In the genomic region with DNA sequence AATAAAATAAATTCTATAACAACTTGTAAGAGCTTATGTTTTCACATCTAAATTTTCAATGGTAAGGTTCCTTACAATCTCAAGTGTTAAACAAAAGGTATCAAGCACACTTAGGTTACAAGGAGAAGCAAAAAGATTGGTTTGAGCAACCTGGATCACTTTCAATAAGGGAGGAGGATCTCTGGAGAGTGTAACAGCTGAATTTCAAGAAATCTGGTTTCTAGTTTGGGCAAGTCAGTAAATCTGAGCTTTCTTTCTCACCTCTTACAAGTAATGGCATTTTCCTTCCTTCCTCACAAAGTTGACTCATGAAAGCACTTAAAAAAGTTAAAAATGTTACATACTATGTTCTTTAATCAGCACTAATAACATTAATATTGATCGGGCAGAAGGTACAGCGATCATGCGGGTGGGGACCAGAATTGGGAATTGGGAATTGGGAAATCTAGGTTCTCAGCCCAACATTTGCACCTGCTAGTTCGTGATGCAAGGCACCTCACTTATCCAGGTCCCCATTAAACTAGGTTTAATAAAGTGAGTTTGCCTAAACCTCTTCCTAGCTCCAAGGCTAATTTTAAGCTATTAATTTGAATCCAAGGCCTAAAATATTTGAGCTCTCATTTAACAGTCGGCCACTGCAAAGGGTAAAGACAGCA, we compare ENCODE assay signal across 8 cellular contexts. TPM values are rescaled to one million over a fixed set of nuclear protein-coding genes. Genes with fewer than 3 reads are reported as not detected.
DNase-seq lines count a peak whose midpoint lies in the region; ATAC-seq and TF ChIP-seq lines count a peak whose summit lies in the region.

No MANE protein-coding gene starts in this region.

- 91% methylated on average over 5 of the region's 5 CpGs for WGBS in smooth muscle cell (ENCODE audit: low lambda C conversion rate)

- ATAC-seq in activated B cell treated with CpG ODN at 0.5 μM for 24 hours (ENCODE audit: low read depth) = no peak

- H3K79me2 ChIP-seq in smooth muscle cell (ENCODE audit: low read depth) = peaks cover 74% of the 10 kb centered on the region

- peak overlapping the region; percentile 66 for H3K27ac Mint-ChIP-seq in activated CD4-positive, alpha-beta T cell treated with anti-CD3 and anti-CD28 coated beads, Interleukin-2, amount 10 ng/mL, durations not matched to agents 7 days and 5 days
- peak overlapping the region; percentile 53 for H3K27ac Mint-ChIP-seq in activated B cell treated with CpG ODN at 0.5 μM for 24 hours
- H3K27ac Mint-ChIP-seq in glutamatergic neuron (ENCODE audit: unreplicated experiment) = no peak overlapping the region

- no peak for TF ChIP-seq CTCF in activated B cell treated with CpG ODN at 0.5 μM for 24 hours (IDR thresholded peaks at IDR 0.05)
- no peak for TF ChIP-seq CTCF in glutamatergic neuron (IDR thresholded peaks at IDR 0.05; ENCODE audit: partially characterized antibody, unreplicated experiment)
- no peak for TF ChIP-seq CTCF in smooth muscle cell (IDR thresholded peaks at IDR 0.05; ENCODE audit: borderline replicate concordance, insufficient read depth, poor library complexity, severe bottlenecking)
- TF ChIP-seq CTCF in GM10248 (IDR thresholded peaks at IDR 0.05; ENCODE audit: control extremely low read depth, extremely low read depth, low read depth, missing control alignments) = no peak

- no peak for DNase-seq in activated CD4-positive, alpha-beta T cell treated with anti-CD3 and anti-CD28 coated beads, Interleukin-2, amount 10 ng/mL, durations not matched to agents 7 days and 5 days
- no peak for DNase-seq in activated CD4-positive, alpha-beta T cell treated with anti-CD3 and anti-CD28 coated beads, Interleukin-2, amount 50 U/mL, for 48 hours
- DNase-seq in activated B cell treated with CpG ODN at 0.5 μM for 24 hours (no peak), glutamatergic neuron (no peak), smooth muscle cell (lab: John Stamatoyannopoulos, UW; ENCODE audit: unreplicated experiment) (no peak), GM10248 (ENCODE audit: extremely low spot score) (no peak), ACHN (no peak), DMS153 (lab: John Stamatoyannopoulos, UW) (no peak)

- peak overlapping the region; percentile 2 for H3K27ac ChIP-seq in smooth muscle cell (ENCODE audit: low read depth)

- peaks cover 52% of the 10 kb centered on the region for H3K4me1 Mint-ChIP-seq in activated CD4-positive, alpha-beta T cell treated with anti-CD3 and anti-CD28 coated beads, Interleukin-2, amount 10 ng/mL, durations not matched to agents 7 days and 5 days
- H3K4me1 Mint-ChIP-seq in activated B cell treated with CpG ODN at 0.5 μM for 24 hours = peaks cover 68% of the 10 kb centered on the region
- peaks cover 20% of the 10 kb centered on the region for H3K4me1 Mint-ChIP-seq in glutamatergic neuron (ENCODE audit: low read depth, unreplicated experiment)

- peak overlapping the region; percentile 78 for H3K4me3 ChIP-seq in smooth muscle cell

- CTCF ChIA-PET in activated CD4-positive, alpha-beta T cell treated with anti-CD3 and anti-CD28 coated beads, Interleukin-2, amount 10 ng/mL, durations not matched to agents 7 days and 5 days (lab: Charles Lee) = interaction anchor here (0.8 to 2.1 kb wide), 4 partner anchors 9 to 84 kb away, joined by 3 to 7 read pairs (median 4); no protein-coding TSS in a partner anchor
- CTCF ChIA-PET in activated B cell treated with CpG ODN at 0.5 μM for 24 hours (lab: Charles Lee) = interaction anchor here (1.0 to 1.6 kb wide), 4 partner anchors 34 to 393 kb away, joined by 3 to 4 read pairs (median 4); no protein-coding TSS in a partner anchor
- CTCF ChIA-PET in GM10248 (lab: Yijun Ruan, JAX) = interaction anchor here (0.9 to 3.0 kb wide), 7 partner anchors 9 to 155 kb away, joined by 3 to 10 read pairs (median 4); no protein-coding TSS in a partner anchor

- H3F3A ChIP-seq in smooth muscle cell (ENCODE audit: low read depth) = no peaks in the 10 kb centered on the region

- POLR2A ChIA-PET in activated CD4-positive, alpha-beta T cell treated with anti-CD3 and anti-CD28 coated beads, Interleukin-2, amount 10 ng/mL, durations not matched to agents 7 days and 5 days (lab: Charles Lee) = interaction anchor here (0.6 kb wide), 1 partner anchor 13 kb away, joined by 4 read pairs; no protein-coding TSS in a partner anchor
- POLR2A ChIA-PET in activated B cell treated with CpG ODN at 0.5 μM for 24 hours (lab: Charles Lee) = interaction anchor here (0.6 to 1.6 kb wide), 6 partner anchors 22 to 446 kb away, joined by 3 to 7 read pairs (median 4); partner anchors contain the start of gene RAB29
- POLR2A ChIA-PET in GM10248 (lab: Yijun Ruan, JAX) = interaction anchor here (0.5 kb wide), 1 partner anchor 10 kb away, joined by 6 read pairs; no protein-coding TSS in a partner anchor

- no peaks in the 10 kb centered on the region for H3K9me3 ChIP-seq in smooth muscle cell (replicated peaks; ENCODE audit: low read depth)

- H3K4me1 ChIP-seq in smooth muscle cell (ENCODE audit: low read depth) = peaks cover 36% of the 10 kb centered on the region

- peaks cover 29% of the 10 kb centered on the region for H3K36me3 Mint-ChIP-seq in activated CD4-positive, alpha-beta T cell treated with anti-CD3 and anti-CD28 coated beads, Interleukin-2, amount 10 ng/mL, durations not matched to agents 7 days and 5 days (ENCODE audit: low read depth)
- H3K36me3 Mint-ChIP-seq in activated B cell treated with CpG ODN at 0.5 μM for 24 hours (ENCODE audit: low read depth) (peaks cover 36% of the 10 kb centered on the region), glutamatergic neuron (ENCODE audit: unreplicated experiment) (no peaks in the 10 kb centered on the region)

- no peak overlapping the region for H2AFZ ChIP-seq in smooth muscle cell (ENCODE audit: low read depth)

- peak overlapping the region; percentile 39 for H3K4me3 Mint-ChIP-seq in activated CD4-positive, alpha-beta T cell treated with anti-CD3 and anti-CD28 coated beads, Interleukin-2, amount 10 ng/mL, durations not matched to agents 7 days and 5 days
- H3K4me3 Mint-ChIP-seq in activated B cell treated with CpG ODN at 0.5 μM for 24 hours (no peak overlapping the region), glutamatergic neuron (ENCODE audit: unreplicated experiment) (peak overlapping the region; percentile 25)

- no peaks in the 10 kb centered on the region for H3K9me3 Mint-ChIP-seq in activated CD4-positive, alpha-beta T cell treated with anti-CD3 and anti-CD28 coated beads, Interleukin-2, amount 10 ng/mL, durations not matched to agents 7 days and 5 days
- H3K9me3 Mint-ChIP-seq in activated B cell treated with CpG ODN at 0.5 μM for 24 hours = no peaks in the 10 kb centered on the region
- peaks cover 13% of the 10 kb centered on the region for H3K9me3 Mint-ChIP-seq in glutamatergic neuron (ENCODE audit: unreplicated experiment)

- H3K27me3 Mint-ChIP-seq in activated CD4-positive, alpha-beta T cell treated with anti-CD3 and anti-CD28 coated beads, Interleukin-2, amount 10 ng/mL, durations not matched to agents 7 days and 5 days = no peaks in the 10 kb centered on the region
- no peaks in the 10 kb centered on the region for H3K27me3 Mint-ChIP-seq in activated B cell treated with CpG ODN at 0.5 μM for 24 hours
- H3K27me3 Mint-ChIP-seq in glutamatergic neuron (ENCODE audit: unreplicated experiment) = peaks cover 5% of the 10 kb centered on the region

- no peaks in the 10 kb centered on the region for H3K36me3 ChIP-seq in smooth muscle cell (ENCODE audit: low read depth)

- intact Hi-C loops in activated B cell treated with CpG ODN at 0.5 μM for 24 hours (cut with micrococcal nuclease) = loop anchor here (5.0 to 10.0 kb wide), 4 partner anchors 35 to 1235 kb away; partner anchors contain the start of genes DSTYK and RBBP5

- no peaks in the 10 kb centered on the region for H3K27me3 ChIP-seq in smooth muscle cell (ENCODE audit: low read depth)

- peaks cover 73% of the 10 kb centered on the region for H4K20me1 ChIP-seq in smooth muscle cell (ENCODE audit: low read depth)

- H3K9ac ChIP-seq in smooth muscle cell (ENCODE audit: low read depth) = no peak overlapping the region

- in situ Hi-C loops in ACHN (cut with HindIII; ENCODE audit: low pct_ligation_motif_present, low pct_unique_long_range_greater_than_20kb, low sequenced_read_pairs) = no loop called here

- peak overlapping the region; percentile 83 for H3K4me2 ChIP-seq in smooth muscle cell

RNA-seq across cellular contexts. Expression of gene NUCKS1, which starts 3.1 kb away (rescaled TPM):
- 100 to 1,000 TPM; 218 TPM for total RNA-seq in activated CD4-positive, alpha-beta T cell treated with anti-CD3 and anti-CD28 coated beads, Interleukin-2, amount 10 ng/mL, durations not matched to agents 7 days and 5 days
- total RNA-seq in activated B cell treated with CpG ODN at 0.5 μM for 24 hours (113 and 130 TPM in 2 replicates), glutamatergic neuron (ENCODE audit: unreplicated experiment) (124 TPM), smooth muscle cell (139 and 179 TPM in 2 replicates)
- polyA plus RNA-seq in smooth muscle cell = 29.1 and 30.9 TPM in 2 replicates

RNA-seq across cellular contexts. Expression of gene RAB29, which starts 28.4 kb away (rescaled TPM):
- 10 to 100 TPM; 51.7 to 54.6 TPM for total RNA-seq in activated CD4-positive, alpha-beta T cell treated with anti-CD3 and anti-CD28 coated beads, Interleukin-2, amount 10 ng/mL, durations not matched to agents 7 days and 5 days
- total RNA-seq in activated B cell treated with CpG ODN at 0.5 μM for 24 hours (149 and 156 TPM in 2 replicates), glutamatergic neuron (ENCODE audit: unreplicated experiment) (1.7 TPM), smooth muscle cell (1.7 and 4.1 TPM in 2 replicates)
- 4.1 and 4.5 TPM in 2 replicates for polyA plus RNA-seq in smooth muscle cell

Comparison
In these comparisons a context has a peak if more than half of its experiments do, and no peak if none do; other contexts are left out.
1. RNA of gene RAB29, which starts 28.4 kb away (total RNA-seq): 149 to 156 TPM in activated B cell treated with CpG ODN at 0.5 μM for 24 hours and 51.7 to 54.6 TPM in activated CD4-positive, alpha-beta T cell treated with anti-CD3 and anti-CD28 coated beads, Interleukin-2, amount 10 ng/mL, durations not matched to agents 7 days and 5 days; 1.7 to 4.1 TPM in smooth muscle cell and 1.7 TPM in glutamatergic neuron (single experiment); every median in the first group is over 10 times any median in the second.